In the genomic region with DNA sequence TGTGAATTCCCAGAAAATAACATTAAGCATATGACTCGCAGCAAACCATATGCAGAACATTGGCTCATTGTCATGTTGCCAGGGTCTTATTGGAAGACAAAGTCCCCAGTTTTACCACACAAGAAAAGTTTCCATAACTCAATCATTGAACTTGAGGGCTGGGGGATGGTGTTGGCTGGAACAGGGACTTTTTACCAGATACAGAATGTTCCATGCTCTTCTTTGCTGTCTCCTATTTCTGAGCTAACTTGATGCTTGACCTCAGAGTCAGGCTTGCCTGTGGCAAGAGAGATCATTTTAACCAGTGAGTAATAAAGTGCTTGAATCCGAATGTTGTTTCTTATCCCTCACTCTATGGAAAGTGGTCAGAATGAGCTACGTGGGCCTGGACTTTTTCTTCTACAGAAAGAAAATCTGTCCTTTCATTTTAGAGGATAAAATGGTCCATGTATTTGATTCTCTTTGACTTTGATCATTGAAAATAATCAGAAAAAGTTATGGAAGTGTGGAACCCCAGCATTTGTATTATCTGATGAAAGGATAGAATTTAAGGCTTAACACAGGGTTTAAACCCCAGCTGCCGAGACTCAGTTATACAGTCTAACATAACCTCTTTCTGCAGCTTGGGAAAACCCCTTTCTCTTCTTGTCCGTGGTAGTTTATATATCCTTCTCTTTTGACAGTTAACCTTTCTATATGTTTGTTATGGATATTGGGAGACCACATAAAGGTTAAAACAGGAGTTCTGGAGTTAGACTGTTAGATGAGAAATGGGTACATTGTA, we compare ENCODE assay signal across 9 cellular contexts.
DNase-seq lines count a peak whose midpoint lies in the region; ATAC-seq, FAIRE-seq and TF ChIP-seq lines count a peak whose summit lies in the region.
"Had no signal": no experiment of that assay in that cellular context is flagged by ENCODE, and none has a peak within 500 bp of the region (broad histone marks: within the 10 kb centered on the region; RNA-seq: fewer than 3 reads in every experiment).

No MANE protein-coding gene starts in this region.

- intact Hi-C loops in HepG2 (cut with micrococcal nuclease; ENCODE audit: unreplicated experiment) = no loop called here
- intact Hi-C loops in right lobe of liver (cut with DNase I) = no loop called here
- intact Hi-C loops in left lung (cut with DNase I) = no loop called here

- DNase-seq in HepG2 (ENCODE audit: low spot score) = no peak
- no peak for DNase-seq in right lobe of liver
- no peak for DNase-seq in activated naive CD4-positive, alpha-beta T cell treated with anti-CD3 and anti-CD28 coated beads, Interleukin-2, amount 50 U/mL, for 72 hours (ENCODE audit: low spot score in 2 of 2)
- DNase-seq in left lung = no peak
- DNase-seq in SHP77 (lab: John Stamatoyannopoulos, UW) = no peak
- DNase-seq: KG1 had no signal

- H3K4me3 ChIP-seq in HepG2 (replicated peaks in 1 of 3; ENCODE audit: insufficient read depth in 1 of 3, low read depth in 2 of 3, low read length in 3 of 3) (no peak overlapping the region), right lobe of liver (no peak overlapping the region), left lung (no peak overlapping the region), urinary bladder (ENCODE audit: low read depth, low read length) (no peak overlapping the region)

- peaks cover 59% of the 10 kb centered on the region for H3K4me1 ChIP-seq in HepG2 (ENCODE audit: insufficient read depth, low read length)
- H3K4me1 ChIP-seq in right lobe of liver = peaks cover 0 to 22% (median 2%) of the 10 kb centered on the region in 4 donors
- H3K4me1 ChIP-seq in left lung = peaks cover 20 to 60% of the 10 kb centered on the region in 2 donors
- H3K4me1 ChIP-seq in urinary bladder (ENCODE audit: insufficient read depth) = peaks cover 1% of the 10 kb centered on the region

- ATAC-seq in HepG2 (no peak), right lobe of liver (no peak), left lung (peak; percentile 21), GM19455 (IDR thresholded peaks at IDR 0.05; ENCODE audit: unreplicated experiment) (no peak), GM18907 (IDR thresholded peaks at IDR 0.05; ENCODE audit: unreplicated experiment) (no peak)
- ATAC-seq in activated naive CD4-positive, alpha-beta T cell treated with anti-CD3 and anti-CD28 coated beads, Interleukin-2, amount 50 U/mL, for 72 hours = peak; percentile 59 to 70

- in situ Hi-C loops in HepG2 (cut with HindIII; ENCODE audit: extremely low pct_ligation_motif_present, low pct_unique_long_range_greater_than_20kb) = no loop called here

- no peaks in the 10 kb centered on the region for H4K20me1 ChIP-seq in HepG2 (ENCODE audit: insufficient read depth, low read length)

- H3K9me3 Mint-ChIP-seq in activated naive CD4-positive, alpha-beta T cell treated with anti-CD3 and anti-CD28 coated beads, Interleukin-2, amount 50 U/mL, for 72 hours = no peaks in the 10 kb centered on the region

- H3K27me3 ChIP-seq in HepG2 (ENCODE audit: control insufficient read depth in 1 of 2, insufficient read depth in 2 of 2, low read length in 2 of 2) (no peaks in the 10 kb centered on the region), right lobe of liver (no peaks in the 10 kb centered on the region), left lung (no peaks in the 10 kb centered on the region)

- no TSS peak for BruUV-seq in HepG2 (replicated peaks; lab: Mats Ljungman, UMichigan)

- POLR2A ChIA-PET in HepG2 (lab: Yijun Ruan, JAX) = interaction anchor here (0.6 to 1.9 kb wide), 2 partner anchors 12 to 78 kb away, joined by 3 to 7 read pairs; no protein-coding TSS in a partner anchor

- H3K36me3 ChIP-seq in HepG2 (replicated peaks in 1 of 2; ENCODE audit: control insufficient read depth in 1 of 2, insufficient read depth in 2 of 2, low read length in 2 of 2) = peaks cover 2 to 7% of the 10 kb centered on the region in 2 experiments; a peak in 3 of 5 replicates
- peaks cover 0 to 8% (median 3%) of the 10 kb centered on the region in 4 donors for H3K36me3 ChIP-seq in right lobe of liver
- H3K36me3 ChIP-seq in left lung = peaks cover 0 to 3% of the 10 kb centered on the region in 2 donors
- no peaks in the 10 kb centered on the region for H3K36me3 ChIP-seq in urinary bladder (ENCODE audit: insufficient read depth)

- H2AFZ ChIP-seq in HepG2 (ENCODE audit: low read length) = no peak overlapping the region

- peak overlapping the region; percentile 98 to 100 for H3K27ac Mint-ChIP-seq in activated naive CD4-positive, alpha-beta T cell treated with anti-CD3 and anti-CD28 coated beads, Interleukin-2, amount 50 U/mL, for 72 hours

- peak; percentile 68 for FAIRE-seq in HepG2 (lab: Jason Lieb, UNC)

- peaks cover 7% of the 10 kb centered on the region for H3K79me2 ChIP-seq in HepG2 (ENCODE audit: insufficient read depth, low read length)

- no peaks in the 10 kb centered on the region for H3K9me3 ChIP-seq in HepG2 (ENCODE audit: low read length)
- H3K9me3 ChIP-seq in right lobe of liver = no peaks in the 10 kb centered on the region
- no peaks in the 10 kb centered on the region for H3K9me3 ChIP-seq in left lung

- TF ChIP-seq POLR2A in HepG2 (IDR thresholded peaks at IDR 0.05; ENCODE audit: insufficient read depth in 1 of 2, low read depth in 2 of 2, low read length in 2 of 2) (no peak), right lobe of liver (IDR thresholded peaks at IDR 0.05) (no peak)

- no peak overlapping the region for H3K4me2 ChIP-seq in HepG2 (ENCODE audit: low read depth, low read length)

- CTCF ChIA-PET in HepG2 (lab: Yijun Ruan, JAX; ENCODE audit: low intra/inter-chr PET ratio, low total read pairs) = no interaction called here

- H3K27ac ChIP-seq in HepG2 (ENCODE audit: extremely low read length, insufficient read depth, low read length) = peak overlapping the region; percentile 31
- H3K27ac ChIP-seq in right lobe of liver = peak overlapping the region in 1 of 3 donors; percentile 59
- H3K27ac ChIP-seq in left lung = peak overlapping the region; percentile 20 to 69
- H3K27ac ChIP-seq in urinary bladder (ENCODE audit: low read depth) = peak overlapping the region; percentile 10

- no peak for TF ChIP-seq RAD21 in HepG2 (CRISPR knock-in tag; IDR thresholded peaks at IDR 0.05)

- H3K9ac ChIP-seq in HepG2 (ENCODE audit: insufficient read depth, low read depth, low read length) = no peak overlapping the region

- TF ChIP-seq EP300 in HepG2 (IDR thresholded peaks at IDR 0.05; ENCODE audit: low read depth in 2 of 2, low read length in 2 of 2) = no peak
- no peak for TF ChIP-seq EP300 in HepG2 (CRISPR knock-in tag; IDR thresholded peaks at IDR 0.05; ENCODE audit: borderline replicate concordance)

- TF ChIP-seq CTCF in HepG2 (CRISPR knock-in tag; IDR thresholded peaks at IDR 0.05) (no peak), right lobe of liver (IDR thresholded peaks at IDR 0.05) (no peak), left lung (IDR thresholded peaks at IDR 0.05) (no peak)

- H3K36me3 Mint-ChIP-seq in activated naive CD4-positive, alpha-beta T cell treated with anti-CD3 and anti-CD28 coated beads, Interleukin-2, amount 50 U/mL, for 72 hours = peaks cover 43 to 49% of the 10 kb centered on the region in 2 donors

- WGBS in HepG2 (ENCODE audit: low lambda C conversion rate) = 96% methylated on average over 5 of the region's 5 CpGs
- 66% methylated on average over 5 of the region's 5 CpGs for WGBS in right lobe of liver (ENCODE audit: insufficient coverage, low coverage, low lambda C conversion rate, missing lambda C conversion rate)
- WGBS in urinary bladder = 62% methylated on average over 5 of the region's 5 CpGs

TF ChIP-seq in HepG2, 621 proteins besides CTCF, POLR2A, EP300 and RAD21:
- TF ChIP-seq, protein P1, sequence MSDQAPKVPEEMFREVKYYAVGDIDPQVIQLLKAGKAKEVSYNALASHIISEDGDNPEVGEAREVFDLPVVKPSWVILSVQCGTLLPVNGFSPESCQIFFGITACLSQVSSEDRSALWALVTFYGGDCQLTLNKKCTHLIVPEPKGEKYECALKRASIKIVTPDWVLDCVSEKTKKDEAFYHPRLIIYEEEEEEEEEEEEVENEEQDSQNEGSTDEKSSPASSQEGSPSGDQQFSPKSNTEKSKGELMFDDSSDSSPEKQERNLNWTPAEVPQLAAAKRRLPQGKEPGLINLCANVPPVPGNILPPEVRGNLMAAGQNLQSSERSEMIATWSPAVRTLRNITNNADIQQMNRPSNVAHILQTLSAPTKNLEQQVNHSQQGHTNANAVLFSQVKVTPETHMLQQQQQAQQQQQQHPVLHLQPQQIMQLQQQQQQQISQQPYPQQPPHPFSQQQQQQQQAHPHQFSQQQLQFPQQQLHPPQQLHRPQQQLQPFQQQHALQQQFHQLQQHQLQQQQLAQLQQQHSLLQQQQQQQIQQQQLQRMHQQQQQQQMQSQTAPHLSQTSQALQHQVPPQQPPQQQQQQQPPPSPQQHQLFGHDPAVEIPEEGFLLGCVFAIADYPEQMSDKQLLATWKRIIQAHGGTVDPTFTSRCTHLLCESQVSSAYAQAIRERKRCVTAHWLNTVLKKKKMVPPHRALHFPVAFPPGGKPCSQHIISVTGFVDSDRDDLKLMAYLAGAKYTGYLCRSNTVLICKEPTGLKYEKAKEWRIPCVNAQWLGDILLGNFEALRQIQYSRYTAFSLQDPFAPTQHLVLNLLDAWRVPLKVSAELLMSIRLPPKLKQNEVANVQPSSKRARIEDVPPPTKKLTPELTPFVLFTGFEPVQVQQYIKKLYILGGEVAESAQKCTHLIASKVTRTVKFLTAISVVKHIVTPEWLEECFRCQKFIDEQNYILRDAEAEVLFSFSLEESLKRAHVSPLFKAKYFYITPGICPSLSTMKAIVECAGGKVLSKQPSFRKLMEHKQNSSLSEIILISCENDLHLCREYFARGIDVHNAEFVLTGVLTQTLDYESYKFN (CRISPR knock-in tag; conservative IDR thresholded peaks at IDR 0.05) = no peak
- TF ChIP-seq ZNF670 (CRISPR knock-in tag; IDR thresholded peaks at IDR 0.05; ENCODE audit: borderline replicate concordance) (no peak), EED (CRISPR knock-in tag; IDR thresholded peaks at IDR 0.05) (no peak), HMG20A (CRISPR knock-in tag; IDR thresholded peaks at IDR 0.05; ENCODE audit: borderline replicate concordance) (no peak)
- TF ChIP-seq, protein P2, sequence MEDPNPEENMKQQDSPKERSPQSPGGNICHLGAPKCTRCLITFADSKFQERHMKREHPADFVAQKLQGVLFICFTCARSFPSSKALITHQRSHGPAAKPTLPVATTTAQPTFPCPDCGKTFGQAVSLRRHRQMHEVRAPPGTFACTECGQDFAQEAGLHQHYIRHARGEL (CRISPR knock-in tag; IDR thresholded peaks at IDR 0.05) = no peak

Comparison
In these comparisons a context has a peak if more than half of its experiments do, and no peak if none do; other contexts are left out.
1. ATAC-seq: peak in activated naive CD4-positive, alpha-beta T cell treated with anti-CD3 and anti-CD28 coated beads, Interleukin-2, amount 50 U/mL, for 72 hours (2 of 2) and left lung (single experiment); none in HepG2 (single experiment), right lobe of liver (0 of 4), GM19455 (single experiment) and GM18907 (single experiment).